In the genomic region with DNA sequence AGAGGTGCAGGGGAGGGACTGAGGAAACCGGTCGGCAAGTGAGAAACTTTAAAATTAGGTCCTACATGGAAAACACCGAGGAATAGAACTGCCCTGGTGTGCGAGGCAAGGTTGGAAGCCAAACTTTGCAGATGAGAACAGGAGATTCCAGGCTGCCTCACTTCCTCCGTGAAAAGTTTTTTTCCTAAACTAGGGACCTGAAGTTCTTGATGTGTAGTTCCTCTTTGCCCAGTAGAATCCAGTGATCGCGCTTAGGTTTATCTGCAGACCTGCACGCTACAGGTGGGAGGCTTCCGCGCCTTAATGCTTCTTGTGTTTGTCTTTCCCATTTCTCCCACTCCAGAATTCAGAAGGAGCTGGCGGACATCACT, we compare ENCODE assay signal across 8 cellular contexts. TPM values are rescaled to one million over a fixed set of nuclear protein-coding genes. Genes with fewer than 3 reads are reported as not detected.
DNase-seq lines count a peak whose midpoint lies in the region; ATAC-seq and FAIRE-seq lines count a peak whose summit lies in the region.

No MANE protein-coding gene starts in this region.

- H3K4me1 ChIP-seq in iPS-18a (ENCODE audit: control insufficient read depth, low read depth, low read length), result peaks cover 40% of the 10 kb centered on the region

- no peak overlapping the region for H3K27ac ChIP-seq in iPS-18a (ENCODE audit: low read length)

- H3K9me3 Mint-ChIP-seq in activated T-helper 17 cell treated with anti-CD3 and anti-CD28 coated beads, Interleukin-2, amount 50 U/mL, for 72 hours, result no peaks in the 10 kb centered on the region
- no peaks in the 10 kb centered on the region for H3K9me3 Mint-ChIP-seq in stimulated activated effector memory CD8-positive, alpha-beta T cell treated with anti-CD3 and anti-CD28 coated beads, Interleukin-12 subunit alpha, Interleukin-12 subunit beta, amount 100 ng/mL, for 72 hours

- peak overlapping the region; percentile 88 for H3K9ac ChIP-seq in iPS-18a (ENCODE audit: low read length)

- peak overlapping the region; percentile 96 for H3K27ac Mint-ChIP-seq in activated T-helper 17 cell treated with anti-CD3 and anti-CD28 coated beads, Interleukin-2, amount 50 U/mL, for 72 hours
- peak overlapping the region; percentile 97 for H3K27ac Mint-ChIP-seq in stimulated activated effector memory CD8-positive, alpha-beta T cell treated with anti-CD3 and anti-CD28 coated beads, Interleukin-12 subunit alpha, Interleukin-12 subunit beta, amount 100 ng/mL, for 72 hours

- ATAC-seq in HG02588 (IDR thresholded peaks at IDR 0.05; ENCODE audit: unreplicated experiment), result peak; percentile 8
- peak; percentile 28 for ATAC-seq in activated T-helper 17 cell treated with anti-CD3 and anti-CD28 coated beads, Interleukin-2, amount 50 U/mL, for 72 hours (replicated peaks)
- no peak for ATAC-seq in stimulated activated effector memory CD8-positive, alpha-beta T cell treated with anti-CD3 and anti-CD28 coated beads, Interleukin-12 subunit alpha, Interleukin-12 subunit beta, amount 100 ng/mL, for 72 hours

- no peak for FAIRE-seq in RCC 7860 (lab: Jason Lieb, UNC)

- peak; percentile 57 for DNase-seq in CD1c-positive myeloid dendritic cell (ENCODE audit: extremely low spot score)
- DNase-seq in stimulated activated effector memory CD8-positive, alpha-beta T cell treated with anti-CD3 and anti-CD28 coated beads, Interleukin-12 subunit alpha, Interleukin-12 subunit beta, amount 100 ng/mL, for 72 hours (ENCODE audit: low spot score in 2 of 2), result no peak
- DNase-seq in HCEC 1CT, result no peak
- no peak for DNase-seq in RCC 7860 (ENCODE audit: low spot score)
- DNase-seq in activated gamma-delta T cell (lab: John Stamatoyannopoulos, UW), result no peak

- H3K4me3 Mint-ChIP-seq in activated T-helper 17 cell treated with anti-CD3 and anti-CD28 coated beads, Interleukin-2, amount 50 U/mL, for 72 hours, result peak overlapping the region; percentile 90
- peak overlapping the region; percentile 82 for H3K4me3 Mint-ChIP-seq in stimulated activated effector memory CD8-positive, alpha-beta T cell treated with anti-CD3 and anti-CD28 coated beads, Interleukin-12 subunit alpha, Interleukin-12 subunit beta, amount 100 ng/mL, for 72 hours

- peak overlapping the region; percentile 82 for H3K4me3 ChIP-seq in iPS-18a (ENCODE audit: low read length)

- H3K27me3 ChIP-seq in iPS-18a (ENCODE audit: control insufficient read depth, insufficient read depth, low read length), result no peaks in the 10 kb centered on the region

- H3K9me3 ChIP-seq in iPS-18a (ENCODE audit: control insufficient read depth, low read depth, low read length), result no peaks in the 10 kb centered on the region

- H3K27me3 Mint-ChIP-seq in activated T-helper 17 cell treated with anti-CD3 and anti-CD28 coated beads, Interleukin-2, amount 50 U/mL, for 72 hours, result no peaks in the 10 kb centered on the region

- peaks cover 37% of the 10 kb centered on the region for H3K4me1 Mint-ChIP-seq in activated T-helper 17 cell treated with anti-CD3 and anti-CD28 coated beads, Interleukin-2, amount 50 U/mL, for 72 hours
- H3K4me1 Mint-ChIP-seq in stimulated activated effector memory CD8-positive, alpha-beta T cell treated with anti-CD3 and anti-CD28 coated beads, Interleukin-12 subunit alpha, Interleukin-12 subunit beta, amount 100 ng/mL, for 72 hours, result peaks cover 58% of the 10 kb centered on the region

- H3K36me3 Mint-ChIP-seq in activated T-helper 17 cell treated with anti-CD3 and anti-CD28 coated beads, Interleukin-2, amount 50 U/mL, for 72 hours (ENCODE audit: low read depth), result peaks cover 54% of the 10 kb centered on the region
- peaks cover 39% of the 10 kb centered on the region for H3K36me3 Mint-ChIP-seq in stimulated activated effector memory CD8-positive, alpha-beta T cell treated with anti-CD3 and anti-CD28 coated beads, Interleukin-12 subunit alpha, Interleukin-12 subunit beta, amount 100 ng/mL, for 72 hours

- H3K36me3 ChIP-seq in iPS-18a (ENCODE audit: control insufficient read depth, low read depth, low read length), result peaks cover 25% of the 10 kb centered on the region

RNA-seq across cellular contexts. Expression of gene UBE2E1, which starts 5.3 kb away (rescaled TPM):
- 10 to 100 TPM; 61.4 to 86.9 TPM for total RNA-seq in activated T-helper 17 cell treated with anti-CD3 and anti-CD28 coated beads, Interleukin-2, amount 50 U/mL, for 72 hours
